2 cellular contexts compared by ENCODE assay signal in genomic region chr3:157101470-157101869, GRCh38.
TF ChIP-seq lines count a peak whose summit lies in the region.

No MANE protein-coding gene starts in this region.

TF ChIP-seq in endothelial cell of umbilical vein, 7 proteins besides CTCF, POLR2A, EP300 and RAD21:
- no peak for TF ChIP-seq FOS (IDR thresholded peaks at IDR 0.05; ENCODE audit: borderline replicate concordance, insufficient read depth, low read length)
- TF ChIP-seq GATA2 (IDR thresholded peaks at IDR 0.05; ENCODE audit: insufficient read depth, insufficient read length, low read depth, low read length) = no peak
- TF ChIP-seq MYC (IDR thresholded peaks at IDR 0.05; ENCODE audit: low read depth, low read length) = no peak
- no peak for TF ChIP-seq POLR2AphosphoS5 (IDR thresholded peaks at IDR 0.05; ENCODE audit: insufficient read depth, low read depth, low read length)

TF ChIP-seq in HepG2, 621 proteins besides CTCF, POLR2A, EP300 and RAD21:
- TF ChIP-seq GATAD1 (CRISPR knock-in tag; IDR thresholded peaks at IDR 0.05) = no peak
- no peak for TF ChIP-seq MBNL3 (CRISPR knock-in tag; conservative IDR thresholded peaks at IDR 0.05)
- TF ChIP-seq NFKB2 (CRISPR knock-in tag; IDR thresholded peaks at IDR 0.05; ENCODE audit: borderline replicate concordance) = no peak
